ENCODE assay signal across 14 cellular contexts in genomic region chr17:82750241-82750905, GRCh38. TPM values are rescaled to one million over a fixed set of nuclear protein-coding genes. Genes with fewer than 3 reads are reported as not detected.
DNase-seq lines count a peak whose midpoint lies in the region; ATAC-seq and TF ChIP-seq lines count a peak whose summit lies in the region.
"Had no signal": no experiment of that assay in that cellular context is flagged by ENCODE, and none has a peak within 500 bp of the region (broad histone marks: within the 10 kb centered on the region; RNA-seq: fewer than 3 reads in every experiment).

No MANE protein-coding gene starts in this region.

- peaks cover 20% of the 10 kb centered on the region for H3K9me3 ChIP-seq in left ventricle myocardium inferior (replicated peaks)
- H3K9me3 ChIP-seq: Peyer's patch, right lobe of liver had no signal

- intact Hi-C loops in left ventricle myocardium inferior (cut with micrococcal nuclease) = no loop called here
- intact Hi-C loops in left cardiac atrium (cut with DNase I) = no loop called here
- intact Hi-C loops in sciatic nerve (cut with DNase I) = no loop called here

- H3K4me1 Mint-ChIP-seq in activated naive CD8-positive, alpha-beta T cell (ENCODE audit: low read depth) = peaks cover 22% of the 10 kb centered on the region
- H3K4me1 Mint-ChIP-seq in memory B cell = peaks cover 11% of the 10 kb centered on the region

- H3K4me3 ChIP-seq in left ventricle myocardium inferior (no peak overlapping the region), urinary bladder (ENCODE audit: low read depth, low read length) (no peak overlapping the region)

- H3K9me3 Mint-ChIP-seq in activated naive CD8-positive, alpha-beta T cell (ENCODE audit: low read depth) = peaks cover 6% of the 10 kb centered on the region
- H3K9me3 Mint-ChIP-seq in memory B cell = peaks cover 7% of the 10 kb centered on the region

- H3K4me1 ChIP-seq in left ventricle myocardium inferior (peaks cover 28% of the 10 kb centered on the region), urinary bladder (ENCODE audit: insufficient read depth) (no peaks in the 10 kb centered on the region)

- peak overlapping the region; percentile 59 for H3K4me3 Mint-ChIP-seq in activated naive CD8-positive, alpha-beta T cell
- H3K4me3 Mint-ChIP-seq in memory B cell = peak overlapping the region; percentile 69

- peak overlapping the region; percentile 28 for H3K27ac Mint-ChIP-seq in activated naive CD8-positive, alpha-beta T cell
- H3K27ac Mint-ChIP-seq in memory B cell = no peak overlapping the region

- no peak for DNase-seq in left ventricle myocardium inferior
- no peak for DNase-seq in left cardiac atrium
- no peak for DNase-seq in memory B cell (ENCODE audit: low spot score in 2 of 2)
- DNase-seq in sciatic nerve (ENCODE audit: low spot score) = no peak
- DNase-seq in UCSD-AML1 (lab: John Stamatoyannopoulos, UW; ENCODE audit: unreplicated experiment) = no peak
- DNase-seq: central memory CD4-positive, alpha-beta T cell; NCI-H1417 treated with DMSO at 0.1 percent for 48 hours; NCI-H510A treated with DMSO at 0.1 percent for 48 hours; T-helper 9 cell had no signal

- WGBS in urinary bladder = 53% methylated on average over 40 of the region's 40 CpGs

- H3K27me3 Mint-ChIP-seq in activated naive CD8-positive, alpha-beta T cell = no peaks in the 10 kb centered on the region
- no peaks in the 10 kb centered on the region for H3K27me3 Mint-ChIP-seq in memory B cell

- H3K27ac ChIP-seq in left ventricle myocardium inferior (replicated peaks) = peak overlapping the region; percentile 12
- peak overlapping the region; percentile 28 for H3K27ac ChIP-seq in urinary bladder (ENCODE audit: low read depth)

- peaks cover 2% of the 10 kb centered on the region for H3K36me3 Mint-ChIP-seq in activated naive CD8-positive, alpha-beta T cell
- H3K36me3 Mint-ChIP-seq in memory B cell = peaks cover 3% of the 10 kb centered on the region

- TF ChIP-seq CTCF in left ventricle myocardium inferior (IDR thresholded peaks at IDR 0.05; ENCODE audit: borderline replicate concordance) = no peak

- ATAC-seq in left cardiac atrium (no peak), memory B cell (ENCODE audit: low read depth) (no peak), HG03469 (IDR thresholded peaks at IDR 0.05; ENCODE audit: unreplicated experiment) (no peak), sciatic nerve (no peak)

- peaks cover 4% of the 10 kb centered on the region for H3K36me3 ChIP-seq in left ventricle myocardium inferior
- no peaks in the 10 kb centered on the region for H3K36me3 ChIP-seq in urinary bladder (ENCODE audit: insufficient read depth)
- H3K36me3 ChIP-seq: Peyer's patch, right lobe of liver had no signal

- no peaks in the 10 kb centered on the region for H3K27me3 ChIP-seq in left ventricle myocardium inferior (ENCODE audit: low read depth)
- H3K27me3 ChIP-seq: Peyer's patch, right lobe of liver had no signal

RNA-seq across cellular contexts. Expression of gene TBCD, which starts 1.5 kb away (rescaled TPM):
- total RNA-seq in left ventricle myocardium inferior = 48.0 TPM
- total RNA-seq in left cardiac atrium = 10 to 100 TPM; 37.0 to 59.8 TPM
- 57.9 TPM for total RNA-seq in urinary bladder
- 77.6 TPM for polyA plus RNA-seq in urinary bladder
- 122 TPM for total RNA-seq in sciatic nerve

RNA-seq across cellular contexts. Expression of gene FN3K, which starts 15.0 kb away (rescaled TPM):
- 79.1 TPM for total RNA-seq in left ventricle myocardium inferior
- 10 to 100 TPM; 49.9 to 62.9 TPM for total RNA-seq in left cardiac atrium
- total RNA-seq in urinary bladder = 3.4 TPM
- polyA plus RNA-seq in urinary bladder = 13.4 TPM
- 57.2 TPM for total RNA-seq in sciatic nerve

RNA-seq across cellular contexts. Expression of gene FN3KRP, which starts 33.9 kb away (rescaled TPM):
- total RNA-seq in left ventricle myocardium inferior (13.6 TPM), left cardiac atrium (10 to 100 TPM; 12.1 to 14.5 TPM), urinary bladder (19.4 TPM), sciatic nerve (32.3 TPM)
- polyA plus RNA-seq in urinary bladder = 40.9 TPM

RNA-seq across cellular contexts. Expression of gene RAB40B, which starts 51.9 kb away (rescaled TPM):
- total RNA-seq in left ventricle myocardium inferior (22.4 TPM), left cardiac atrium (10 to 100 TPM; 12.8 to 16.7 TPM), urinary bladder (9.8 TPM), sciatic nerve (30.3 TPM)
- polyA plus RNA-seq in urinary bladder = 25.7 TPM

Comparison
In these comparisons a context has a peak if more than half of its experiments do, and no peak if none do; other contexts are left out.
1. RNA of gene FN3K, which starts 15.0 kb away (total RNA-seq): 79.1 TPM in left ventricle myocardium inferior (single experiment), 49.9 to 62.9 TPM in left cardiac atrium and 57.2 TPM in sciatic nerve (single experiment); 3.4 TPM in urinary bladder (single experiment); every median in the first group is over 10 times any median in the second.